32 cellular contexts compared by ENCODE assay signal in genomic region chr15:45910671-45911070, GRCh38.
"Had no signal": no experiment of that assay in that cellular context is flagged by ENCODE, and none has a peak within 500 bp of the region (broad histone marks: within the 10 kb centered on the region; RNA-seq: fewer than 3 reads in every experiment).

No MANE protein-coding gene starts in this region.

- H3K4me3 ChIP-seq: adrenal gland, ascending aorta, cardiac muscle cell had no signal

- H3K27ac ChIP-seq: adrenal gland, ascending aorta, cardiac muscle cell, VCaP had no signal

- DNase-seq: activated B cell treated with CpG ODN at 0.5 μM for 24 hours; activated CD4-positive, alpha-beta memory T cell treated with anti-CD3 and anti-CD28 coated beads for 36 hours; activated CD4-positive, alpha-beta T cell treated with anti-CD3 and anti-CD28 coated beads for 4 hours; activated CD4-positive, alpha-beta T cell treated with anti-CD3 and anti-CD28 coated beads, Interleukin-2, amount 10 ng/mL, durations not matched to agents 24 days and 14 days; activated CD4-positive, alpha-beta T cell treated with anti-CD3 and anti-CD28 coated beads, Interleukin-2, amount 50 U/mL, for 1 hour; activated CD4-positive, alpha-beta T cell treated with anti-CD3 and anti-CD28 coated beads, Interleukin-2, amount 50 U/mL, for 4 hours; activated CD4-positive, CD25-positive, alpha-beta regulatory T cell treated with anti-CD3 and anti-CD28 coated beads, Interleukin-2, amount 50 U/mL, for 72 hours; activated CD8-positive, alpha-beta memory T cell treated with anti-CD3 and anti-CD28 coated beads, Interleukin-2, amount 50 U/mL, for 4 hours; activated CD8-positive, alpha-beta T cell treated with anti-CD3 and anti-CD28 coated beads for 36 hours; activated effector memory CD4-positive, alpha-beta T cell treated with anti-CD3 and anti-CD28 coated beads, Interleukin-2, amount 50 U/mL, for 16 hours; activated gamma-delta T cell treated with Interleukin-2 at 50 U/mL for 16 hours; activated naive CD4-positive, alpha-beta T cell; activated naive CD4-positive, alpha-beta T cell treated with anti-CD3 and anti-CD28 coated beads for 36 hours; activated naive CD4-positive, alpha-beta T cell treated with anti-CD3 and anti-CD28 coated beads, Interleukin-2, amount 50 U/mL, for 16 hours; activated naive CD8-positive, alpha-beta T cell treated with anti-CD3 and anti-CD28 coated beads for 36 hours; activated T-cell treated with anti-CD3 and anti-CD28 coated beads for 4 hours; activated T-cell treated with anti-CD3 and anti-CD28 coated beads, Interleukin-2, amount 50 U/mL, for 1 hour; activated T-cell treated with anti-CD3 and anti-CD28 coated beads, Interleukin-2, amount 50 U/mL, for 4 hours; activated T-cell treated with anti-CD3 and anti-CD28 coated beads, Interleukin-2, amount 50 U/mL, for 72 hours; adrenal gland; amygdala; anterior cingulate cortex; caudate nucleus; T-helper 2 cell; T-helper 9 cell had no signal

- H3K4me1 ChIP-seq: adrenal gland, ascending aorta had no signal

- ATAC-seq: activated CD8-positive, alpha-beta T cell treated with anti-CD3 and anti-CD28 coated beads for 36 hours; activated naive CD4-positive, alpha-beta T cell treated with anti-CD3 and anti-CD28 coated beads, Interleukin-2, amount 50 U/mL, for 72 hours; activated T-cell treated with anti-CD3 and anti-CD28 coated beads, Interleukin-2, amount 50 U/mL, for 4 hours; activated T-cell treated with anti-CD3 and anti-CD28 coated beads, Interleukin-2, amount 50 U/mL, for 72 hours; activated T-helper 17 cell treated with anti-CD3 and anti-CD28 coated beads, Interleukin-2, amount 50 U/mL, for 72 hours had no signal

- H3K36me3 ChIP-seq: adrenal gland, ascending aorta, cardiac muscle cell had no signal

- H3K9me3 ChIP-seq: adrenal gland had no signal

- FAIRE-seq: bronchial epithelial cell, TTC549 had no signal

- H3K27me3 ChIP-seq: adrenal gland, ascending aorta, cardiac muscle cell had no signal
